16 cellular contexts compared by ENCODE assay signal in genomic region chr2:128423788-128424165, GRCh38.
DNase-seq lines count a peak whose midpoint lies in the region; ATAC-seq and TF ChIP-seq lines count a peak whose summit lies in the region.
"Had no signal": no experiment of that assay in that cellular context is flagged by ENCODE, and none has a peak within 500 bp of the region (broad histone marks: within the 10 kb centered on the region; RNA-seq: fewer than 3 reads in every experiment).

No MANE protein-coding gene starts in this region.

- intact Hi-C loops in Right ventricle myocardium superior (cut with DNase I) = no loop called here
- intact Hi-C loops in lower leg skin (cut with DNase I; ENCODE audit: low total_unique reads) = no loop called here
- intact Hi-C loops in transverse colon (cut with DNase I; ENCODE audit: low total_unique reads) = no loop called here

- DNase-seq in right atrium auricular region (ENCODE audit: low spot score) = peak; percentile 47
- DNase-seq in Right ventricle myocardium superior = no peak
- peak in 1 of 2 experiments; percentile 26 for DNase-seq in SJSA1 (ENCODE audit: low read depth in 1 of 2, low spot score in 2 of 2)
- DNase-seq in lower leg skin (ENCODE audit: low spot score in 2 of 2) = peak; percentile 11 to 53
- peak; percentile 2 for DNase-seq in transverse colon
- DNase-seq: Calu3, NCI-H1417 treated with DMSO at 0.1 percent for 48 hours, NCI-H2029, NCI-H510A had no signal

- H3K4me1 ChIP-seq in right atrium auricular region = no peaks in the 10 kb centered on the region
- H3K4me1 ChIP-seq in SJSA1 (replicated peaks) = peaks cover 73% of the 10 kb centered on the region
- H3K4me1 ChIP-seq in transverse colon = no peaks in the 10 kb centered on the region

- no peaks in the 10 kb centered on the region for H3K36me3 ChIP-seq in right atrium auricular region
- no peaks in the 10 kb centered on the region for H3K36me3 ChIP-seq in SJSA1
- H3K36me3 ChIP-seq in transverse colon = no peaks in the 10 kb centered on the region

- no peak overlapping the region for H3K27ac Mint-ChIP-seq in activated T-helper 17 cell treated with anti-CD3 and anti-CD28 coated beads, Interleukin-2, amount 50 U/mL, for 72 hours
- H3K27ac Mint-ChIP-seq: CD4-positive, alpha-beta T cell had no signal

- no peak for TF ChIP-seq POLR2A in lower leg skin (IDR thresholded peaks at IDR 0.05)
- no peak for TF ChIP-seq POLR2A in transverse colon (IDR thresholded peaks at IDR 0.05)

- H3K4me1 Mint-ChIP-seq in activated T-helper 17 cell treated with anti-CD3 and anti-CD28 coated beads, Interleukin-2, amount 50 U/mL, for 72 hours = no peaks in the 10 kb centered on the region

- in situ Hi-C loops in transverse colon (cut with MboI; ENCODE audit: low pct_ligation_motif_present in 1 of 4, low pct_unique_long_range_greater_than_20kb in 1 of 4, low sequenced_read_pairs in 3 of 4) = no loop called here

- ATAC-seq in Right ventricle myocardium superior (ENCODE audit: poor library complexity) = no peak
- ATAC-seq in HG03457 (IDR thresholded peaks at IDR 0.05; ENCODE audit: unreplicated experiment) = no peak
- no peak for ATAC-seq in GM19328 (IDR thresholded peaks at IDR 0.05; ENCODE audit: unreplicated experiment)
- ATAC-seq in activated T-helper 17 cell treated with anti-CD3 and anti-CD28 coated beads, Interleukin-2, amount 50 U/mL, for 72 hours (replicated peaks) = no peak
- ATAC-seq: GM12878, HCT116 had no signal

- no peak overlapping the region for H3K27ac ChIP-seq in right atrium auricular region
- H3K27ac ChIP-seq in SJSA1 = peak overlapping the region; percentile 85
- H3K27ac ChIP-seq in transverse colon = no peak overlapping the region

- no peak for TF ChIP-seq EP300 in transverse colon (IDR thresholded peaks at IDR 0.05; ENCODE audit: low read depth)

- H3K27me3 Mint-ChIP-seq in activated T-helper 17 cell treated with anti-CD3 and anti-CD28 coated beads, Interleukin-2, amount 50 U/mL, for 72 hours = peaks cover 14% of the 10 kb centered on the region
- H3K27me3 Mint-ChIP-seq: CD4-positive, alpha-beta T cell had no signal

- H3K27me3 ChIP-seq in right atrium auricular region = no peaks in the 10 kb centered on the region
- no peaks in the 10 kb centered on the region for H3K27me3 ChIP-seq in SJSA1 (replicated peaks)
- no peaks in the 10 kb centered on the region for H3K27me3 ChIP-seq in transverse colon

- no peaks in the 10 kb centered on the region for H3K36me3 Mint-ChIP-seq in activated T-helper 17 cell treated with anti-CD3 and anti-CD28 coated beads, Interleukin-2, amount 50 U/mL, for 72 hours (ENCODE audit: low read depth)
- H3K36me3 Mint-ChIP-seq: IgD-negative memory B cell had no signal

- H3K4me3 ChIP-seq in right atrium auricular region (no peak overlapping the region), SJSA1 (no peak overlapping the region), lower leg skin (ENCODE audit: low read depth, poor library complexity, severe bottlenecking) (no peak overlapping the region), transverse colon (no peak overlapping the region)
- H3K4me3 ChIP-seq: GM12878 had no signal

- H3K9me3 ChIP-seq in right atrium auricular region (no peaks in the 10 kb centered on the region), SJSA1 (replicated peaks) (no peaks in the 10 kb centered on the region), transverse colon (no peaks in the 10 kb centered on the region)

- no peak overlapping the region for H3K4me3 Mint-ChIP-seq in activated T-helper 17 cell treated with anti-CD3 and anti-CD28 coated beads, Interleukin-2, amount 50 U/mL, for 72 hours
- H3K4me3 Mint-ChIP-seq: CD4-positive, alpha-beta T cell; IgD-negative memory B cell had no signal

- H3K9me3 Mint-ChIP-seq in activated T-helper 17 cell treated with anti-CD3 and anti-CD28 coated beads, Interleukin-2, amount 50 U/mL, for 72 hours = no peaks in the 10 kb centered on the region
- H3K9me3 Mint-ChIP-seq: CD4-positive, alpha-beta T cell had no signal

- TF ChIP-seq CTCF in right atrium auricular region (IDR thresholded peaks at IDR 0.05) (no peak), lower leg skin (IDR thresholded peaks at IDR 0.05) (no peak), transverse colon (IDR thresholded peaks at IDR 0.05) (no peak)
